8 cellular contexts compared by ENCODE assay signal in the genomic region with DNA sequence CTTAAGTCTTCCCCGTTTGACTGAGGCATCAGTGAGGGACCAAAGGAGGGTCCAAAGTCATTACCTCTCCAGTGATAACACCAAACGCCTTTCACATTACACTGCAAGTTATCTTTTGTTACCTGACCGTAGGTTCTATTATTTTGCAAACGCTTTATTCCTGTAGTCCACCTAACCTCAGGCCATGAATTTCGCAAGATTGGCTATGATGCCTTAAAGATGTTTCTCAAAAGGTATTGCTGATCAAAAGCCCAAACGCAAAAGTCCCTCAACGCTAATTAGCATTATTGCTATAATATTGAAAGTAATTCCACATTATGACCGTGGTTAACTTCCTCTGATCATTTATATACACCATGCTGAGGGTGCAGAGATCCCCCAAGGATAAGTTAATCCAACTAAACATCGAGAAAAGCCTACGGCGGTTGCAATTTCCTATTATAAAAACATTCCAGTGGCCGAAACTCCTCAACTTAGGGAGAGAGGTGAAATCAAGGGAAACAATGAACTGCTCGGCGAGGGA. TPM values are rescaled to one million over a fixed set of nuclear protein-coding genes. Genes with fewer than 3 reads are reported as not detected.
DNase-seq lines count a peak whose midpoint lies in the region; ATAC-seq and TF ChIP-seq lines count a peak whose summit lies in the region.

No MANE protein-coding gene starts in this region.

- H3K36me3 Mint-ChIP-seq in endothelial cell (ENCODE audit: low read depth, unreplicated experiment), result no peaks in the 10 kb centered on the region

- no peak for ATAC-seq in left colon
- ATAC-seq in GM18498 (IDR thresholded peaks at IDR 0.05; ENCODE audit: unreplicated experiment), result no peak

- DNase-seq in NCI-H748 (lab: John Stamatoyannopoulos, UW; ENCODE audit: unreplicated experiment), result peak; percentile 4
- DNase-seq in NCI-H748 treated with DMSO at 0.1 percent for 48 hours (lab: John Stamatoyannopoulos, UW), result no peak
- DNase-seq in NCI-H69 (lab: John Stamatoyannopoulos, UW), result peak; percentile 29
- no peak for DNase-seq in endothelial cell (ENCODE audit: low spot score)
- DNase-seq in ovary, result no peak
- DNase-seq in left colon, result no peak
- no peak for DNase-seq in COR-L47 (lab: John Stamatoyannopoulos, UW)

- H3K27ac ChIP-seq in ovary, result peak overlapping the region in 1 of 2 donors; percentile 22

- peak overlapping the region; percentile 51 for H3K4me3 ChIP-seq in ovary

- H3K36me3 ChIP-seq in ovary, result no peaks in the 10 kb centered on the region

- TF ChIP-seq POLR2A in ovary (IDR thresholded peaks at IDR 0.05), result no peak

- no peaks in the 10 kb centered on the region for H3K9me3 Mint-ChIP-seq in endothelial cell (ENCODE audit: unreplicated experiment)

- H3K4me3 Mint-ChIP-seq in endothelial cell (ENCODE audit: unreplicated experiment), result peak overlapping the region; percentile 98

- intact Hi-C loops in ovary (cut with DNase I), result no loop called here
- intact Hi-C loops in left colon (cut with DNase I, micrococcal nuclease), result no loop called here

- H3K27me3 Mint-ChIP-seq in endothelial cell (ENCODE audit: unreplicated experiment), result no peaks in the 10 kb centered on the region

- H3K27ac Mint-ChIP-seq in endothelial cell (ENCODE audit: unreplicated experiment), result no peak overlapping the region

- WGBS in ovary, 3 donors, result 1% methylated on average over 14 of the region's 14 CpGs

- TF ChIP-seq EP300 in ovary (IDR thresholded peaks at IDR 0.05), result no peak

- H3K4me1 Mint-ChIP-seq in endothelial cell (ENCODE audit: unreplicated experiment), result peaks cover 9% of the 10 kb centered on the region

- no peaks in the 10 kb centered on the region for H3K9me3 ChIP-seq in ovary

- H3K27me3 ChIP-seq in ovary, result no peaks in the 10 kb centered on the region

- H3K4me1 ChIP-seq in ovary (ENCODE audit: insufficient read depth), result peaks cover 2% of the 10 kb centered on the region

- no peak for TF ChIP-seq CTCF in endothelial cell (IDR thresholded peaks at IDR 0.05; ENCODE audit: unreplicated experiment)
- TF ChIP-seq CTCF in ovary (IDR thresholded peaks at IDR 0.05), result no peak

RNA-seq across cellular contexts. Expression of a gene that starts 0.6 kb away (rescaled TPM):
- total RNA-seq in endothelial cell (ENCODE audit: unreplicated experiment) (14.5 TPM), ovary (1 to 10 TPM; 1.6 to 3.8 (median 3.3) TPM), left colon (1 to 10 TPM; 3.8 to 6.7 TPM)
- polyA plus RNA-seq in ovary, result 1 to 10 TPM; 1.0 to 1.9 TPM

RNA-seq across cellular contexts. Expression of a gene that starts 56.2 kb away (rescaled TPM):
- 19.1 TPM for total RNA-seq in endothelial cell (ENCODE audit: unreplicated experiment)
- total RNA-seq in ovary, result 10 to 100 TPM in 6 of 7 donors, 1 to 10 TPM in 1; 9.1 to 31.9 (median 27.0) TPM
- polyA plus RNA-seq in ovary, result 10 to 100 TPM in 1 of 2 donors, 1 to 10 TPM in 1; 4.4 to 10.1 TPM
- 10 to 100 TPM; 24.3 to 25.3 TPM for total RNA-seq in left colon

Comparison
In these comparisons a context has a peak if more than half of its experiments do, and no peak if none do; other contexts are left out.
1. DNase-seq: peak in NCI-H748 (single experiment) and NCI-H69 (single experiment); none in NCI-H748 treated with DMSO at 0.1 percent for 48 hours (single experiment), endothelial cell (single experiment), ovary (0 of 5), left colon (0 of 2) and COR-L47 (single experiment).